ENCODE assay signal across 1 cellular context in genomic region chr9:12737871-12738270, GRCh38.
TF ChIP-seq lines count a peak whose summit lies in the region.

No MANE protein-coding gene starts in this region.

TF ChIP-seq in H1, 55 proteins besides CTCF, POLR2A, EP300 and RAD21:
- TF ChIP-seq CBX8 (IDR thresholded peaks at IDR 0.05; ENCODE audit: borderline replicate concordance, low read depth, low read length) (no peak), GABPA (IDR thresholded peaks at IDR 0.05; ENCODE audit: borderline replicate concordance, insufficient read depth, low read length) (no peak), SP2 (IDR thresholded peaks at IDR 0.05; ENCODE audit: low read length) (no peak), HDAC6 (IDR thresholded peaks at IDR 0.05; ENCODE audit: low read depth, low read length) (no peak), ZNF274 (IDR thresholded peaks at IDR 0.05; ENCODE audit: borderline replicate concordance, extremely low read depth, low read length) (no peak), CTBP2 (IDR thresholded peaks at IDR 0.05; ENCODE audit: borderline replicate concordance, insufficient read depth, insufficient read length, low read length) (no peak), CHD7 (IDR thresholded peaks at IDR 0.05; ENCODE audit: insufficient replicate concordance, low read length) (no peak), RNF2 (IDR thresholded peaks at IDR 0.05; ENCODE audit: borderline replicate concordance, low read depth, low read length, missing control alignments, poor library complexity, severe bottlenecking) (no peak), CHD1 (IDR thresholded peaks at IDR 0.05; ENCODE audit: low read depth, low read length) (no peak), SUZ12 (IDR thresholded peaks at IDR 0.05; ENCODE audit: low read length) (no peak)
